32 cellular contexts compared by ENCODE assay signal in genomic region chr19:27925202-27925601, GRCh38.
"Had no signal": no experiment of that assay in that cellular context is flagged by ENCODE, and none has a peak within 500 bp of the region (broad histone marks: within the 10 kb centered on the region; RNA-seq: fewer than 3 reads in every experiment).

No MANE protein-coding gene starts in this region.

- FAIRE-seq: astrocyte, bronchial epithelial cell had no signal

- H3K27ac ChIP-seq: adrenal gland, ascending aorta, brain microvascular endothelial cell, breast epithelium, cardiac muscle cell had no signal

- H3K4me3 ChIP-seq: adrenal gland, ascending aorta, breast epithelium, cardiac muscle cell had no signal

- H3K9me3 ChIP-seq: adrenal gland, ascending aorta, breast epithelium had no signal

- H3K36me3 ChIP-seq: adrenal gland, ascending aorta, brain microvascular endothelial cell, breast epithelium, cardiac muscle cell had no signal

- ATAC-seq: activated naive CD4-positive, alpha-beta T cell treated with anti-CD3 and anti-CD28 coated beads, Interleukin-2, amount 50 U/mL, for 72 hours; activated naive CD8-positive, alpha-beta T cell treated with anti-CD3 and anti-CD28 coated beads, Interleukin-2, amount 50 U/mL, for 24 hours; activated T-cell treated with anti-CD3 and anti-CD28 coated beads, Interleukin-2, amount 50 U/mL, for 4 hours; activated T-cell treated with anti-CD3 and anti-CD28 coated beads, Interleukin-2, amount 50 U/mL, for 72 hours; activated T-helper 17 cell treated with anti-CD3 and anti-CD28 coated beads, Interleukin-2, amount 50 U/mL, for 72 hours had no signal

- DNase-seq: activated effector memory CD4-positive, alpha-beta T cell treated with anti-CD3 and anti-CD28 coated beads, Interleukin-2, amount 50 U/mL, for 16 hours; activated effector memory CD4-positive, alpha-beta T cell treated with Interleukin-2 at 50 U/mL for 16 hours; activated gamma-delta T cell; activated gamma-delta T cell treated with Interleukin-2 at 50 U/mL for 16 hours; activated naive CD4-positive, alpha-beta T cell; activated naive CD4-positive, alpha-beta T cell treated with anti-CD3 and anti-CD28 coated beads for 36 hours; activated naive CD4-positive, alpha-beta T cell treated with anti-CD3 and anti-CD28 coated beads, Interleukin-2, amount 10 ng/mL, durations not matched to agents 7 days and 5 days; activated naive CD4-positive, alpha-beta T cell treated with anti-CD3 and anti-CD28 coated beads, Interleukin-2, amount 50 U/mL, for 16 hours; activated naive CD4-positive, alpha-beta T cell treated with Interleukin-2 at 50 U/mL for 16 hours; activated naive CD8-positive, alpha-beta T cell treated with anti-CD3 and anti-CD28 coated beads for 36 hours; activated naive CD8-positive, alpha-beta T cell treated with anti-CD3 and anti-CD28 coated beads, Interleukin-2, amount 10 ng/mL, durations not matched to agents 7 days and 5 days; activated naive CD8-positive, alpha-beta T cell treated with anti-CD3 and anti-CD28 coated beads, Interleukin-2, amount 50 U/mL, for 24 hours; activated T-cell treated with anti-CD3 and anti-CD28 coated beads, Interleukin-2, amount 50 U/mL, for 24 hours; activated T-cell treated with anti-CD3 and anti-CD28 coated beads, Interleukin-2, amount 50 U/mL, for 4 hours; activated T-cell treated with anti-CD3 and anti-CD28 coated beads, Interleukin-2, amount 50 U/mL, for 48 hours; activated T-cell treated with anti-CD3 and anti-CD28 coated beads, Interleukin-2, amount 50 U/mL, for 72 hours; adrenal gland; amniotic stem cell; amygdala; anterior cingulate cortex; aorta; brain microvascular endothelial cell; caudate nucleus; central memory CD4-positive, alpha-beta T cell; cerebellar nuclear complex had no signal

- H3K27me3 ChIP-seq: adrenal gland, ascending aorta, brain microvascular endothelial cell, breast epithelium, cardiac muscle cell had no signal

- H3K4me1 ChIP-seq: adrenal gland, ascending aorta, breast epithelium had no signal
